Comparison of ENCODE assay signal across 34 cellular contexts in the genomic region with DNA sequence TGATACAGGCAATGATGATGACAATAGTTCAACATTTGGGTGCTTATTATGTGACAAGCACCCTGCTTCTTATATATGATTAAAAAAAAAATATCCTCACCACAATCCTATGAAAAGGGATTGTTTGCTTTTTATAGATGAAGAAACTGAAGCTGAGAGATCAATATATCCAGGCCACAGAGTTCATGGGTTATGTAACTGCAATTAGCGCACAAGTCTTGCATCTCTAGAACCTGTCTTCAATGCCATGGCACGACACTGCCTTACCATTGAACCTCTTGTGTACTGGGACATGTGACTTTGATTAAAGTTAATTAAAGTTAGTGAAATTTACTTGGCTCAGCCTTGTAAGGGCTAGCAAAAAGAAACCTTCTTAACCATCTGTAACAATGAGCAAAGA.
"Had no signal": no experiment of that assay in that cellular context is flagged by ENCODE, and none has a peak within 500 bp of the region (broad histone marks: within the 10 kb centered on the region; RNA-seq: fewer than 3 reads in every experiment).

No MANE protein-coding gene starts in this region.

- DNase-seq: Karpas-422, Kasumi-1, MG63, MM.1S, MV-4-11, NCI-H1048, NCI-H1092, NCI-H1092 treated with DMSO at 0.1 percent for 48 hours, NCI-H1105, NCI-H1105 treated with DMSO at 0.1 percent for 48 hours, NCI-H1417, NCI-H1417 treated with DMSO at 0.1 percent for 48 hours, NCI-H1436, NCI-H1436 treated with DMSO at 0.1 percent for 48 hours, NCI-H1694, NCI-H1694 treated with DMSO at 0.1 percent for 48 hours, NCI-H187, NCI-H187 treated with DMSO at 0.1 percent for 48 hours, NCI-H1930, NCI-H2029, NCI-H2029 treated with DMSO at 0.1 percent for 48 hours, NCI-H2081, NCI-H2081 treated with DMSO at 0.1 percent for 48 hours, NCI-H2107, NCI-H2171, NCI-H2171 treated with DMSO at 0.1 percent for 48 hours, NCI-H2227 treated with DMSO at 0.1 percent for 48 hours, NCI-H226, NCI-H345, NCI-H446, NCI-H446 treated with DMSO at 0.1 percent for 48 hours, NCI-H510A, NCI-H510A treated with DMSO at 0.1 percent for 48 hours, NCI-H524 had no signal
